1 cellular context compared by ENCODE assay signal in the genomic region with DNA sequence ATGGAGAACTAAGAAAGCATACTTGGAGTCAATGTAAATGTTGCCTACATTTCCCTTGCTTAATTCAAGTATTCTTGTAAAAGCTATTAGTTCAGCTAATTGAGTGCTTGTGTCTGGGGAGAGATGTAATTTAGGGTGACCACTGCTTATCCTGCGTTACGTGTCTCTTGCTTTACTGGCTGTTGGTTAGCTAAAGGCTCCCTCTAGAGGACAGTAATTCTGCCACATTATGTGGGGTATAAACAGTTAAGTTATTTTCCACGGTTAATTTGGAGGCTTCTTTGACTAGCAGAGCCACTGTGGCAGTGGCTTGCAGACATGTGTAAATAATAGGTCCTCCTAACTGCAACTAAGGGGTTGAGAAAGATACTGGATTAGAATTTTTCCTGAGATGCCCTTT.
TF ChIP-seq lines count a peak whose summit lies in the region.

No MANE protein-coding gene starts in this region.

TF ChIP-seq in K562, 482 proteins besides CTCF, POLR2A, EP300 and RAD21 (continued from another document):
- TF ChIP-seq, protein P1, sequence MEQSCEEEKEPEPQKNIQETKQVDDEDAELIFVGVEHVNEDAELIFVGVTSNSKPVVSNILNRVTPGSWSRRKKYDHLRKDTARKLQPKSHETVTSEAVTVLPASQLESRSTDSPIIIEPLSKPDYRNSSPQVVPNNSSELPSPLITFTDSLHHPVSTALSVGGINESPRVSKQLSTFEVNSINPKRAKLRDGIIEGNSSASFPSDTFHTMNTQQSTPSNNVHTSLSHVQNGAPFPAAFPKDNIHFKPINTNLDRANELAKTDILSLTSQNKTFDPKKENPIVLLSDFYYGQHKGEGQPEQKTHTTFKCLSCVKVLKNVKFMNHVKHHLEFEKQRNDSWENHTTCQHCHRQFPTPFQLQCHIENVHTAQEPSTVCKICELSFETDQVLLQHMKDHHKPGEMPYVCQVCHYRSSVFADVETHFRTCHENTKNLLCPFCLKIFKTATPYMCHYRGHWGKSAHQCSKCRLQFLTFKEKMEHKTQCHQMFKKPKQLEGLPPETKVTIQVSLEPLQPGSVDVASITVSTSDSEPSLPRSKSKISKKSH (CRISPR knock-in tag; IDR thresholded peaks at IDR 0.05): no peak
